In the genomic region with DNA sequence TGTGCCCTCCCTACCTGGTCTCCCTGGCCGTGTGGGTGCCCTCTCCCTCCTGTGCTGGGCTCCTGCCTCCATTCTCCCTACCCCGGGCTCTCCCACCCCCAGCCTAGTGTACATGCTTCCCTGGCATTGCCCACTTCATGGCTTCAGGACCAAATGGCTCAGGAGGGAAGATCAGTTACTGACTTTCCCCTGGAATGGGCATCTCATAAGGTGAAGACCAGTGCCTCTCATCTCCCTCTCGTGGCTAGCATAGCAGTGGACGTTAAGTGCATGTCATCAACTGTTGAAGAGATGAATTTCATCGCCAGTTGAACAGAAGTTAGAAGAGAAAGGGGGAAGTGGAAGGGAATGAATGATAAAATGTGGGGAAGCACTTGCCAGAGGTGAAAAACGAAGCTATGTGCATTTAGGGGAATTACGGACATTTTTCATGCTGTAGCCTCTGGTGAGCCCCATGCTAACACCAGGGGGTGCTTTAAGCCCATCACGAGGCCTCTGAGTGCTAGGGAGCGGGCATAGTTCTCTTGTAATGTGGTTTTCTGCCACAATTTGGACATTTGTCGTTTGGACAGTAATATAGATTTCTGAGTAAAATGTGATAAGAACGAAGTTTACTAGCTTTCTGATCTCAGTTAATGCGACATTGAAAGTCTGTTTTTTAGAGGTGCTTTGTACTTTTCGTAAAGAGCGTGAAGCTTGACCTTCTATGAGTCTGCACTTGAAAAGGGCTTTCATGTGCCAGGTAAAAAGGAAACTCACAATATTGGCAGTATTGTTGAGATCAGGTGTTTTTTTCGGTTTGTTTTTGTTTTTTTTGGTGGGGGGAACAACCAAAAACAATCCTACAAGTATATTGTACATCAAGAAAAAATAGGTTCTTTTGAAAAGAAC, we compare ENCODE assay signal across 8 cellular contexts. TPM values are rescaled to one million over a fixed set of nuclear protein-coding genes. Genes with fewer than 3 reads are reported as not detected.
DNase-seq lines count a peak whose midpoint lies in the region; ATAC-seq and TF ChIP-seq lines count a peak whose summit lies in the region.

No MANE protein-coding gene starts in this region.

- DNase-seq in DND-41 (peak; percentile 52), HuH-7 (ENCODE audit: low spot score) (peak; percentile 69), SK-N-DZ (ENCODE audit: low spot score) (peak; percentile 35), adipocyte (ENCODE audit: low read depth) (peak; percentile 88), hepatocyte (ENCODE audit: low spot score) (peak; percentile 84), GF-D8 (lab: John Stamatoyannopoulos, UW) (no peak)
- DNase-seq in stimulated activated CD4-positive, alpha-beta T cell treated with anti-CD3 and anti-CD28 coated beads, Interleukin-15, amount 100 ng/mL, for 24 hours: peak; percentile 68

- H3K9me3 ChIP-seq in DND-41 (ENCODE audit: insufficient read depth, low read length, severe bottlenecking) (no peaks in the 10 kb centered on the region), adipocyte (ENCODE audit: control insufficient read depth, low read length) (no peaks in the 10 kb centered on the region), hepatocyte (ENCODE audit: low read depth) (no peaks in the 10 kb centered on the region)

- no peak overlapping the region for H3K27ac ChIP-seq in DND-41 (ENCODE audit: low read length)
- no peak overlapping the region for H3K27ac ChIP-seq in hepatocyte

- peak; percentile 78 for TF ChIP-seq CTCF in DND-41 (IDR thresholded peaks at IDR 0.05; ENCODE audit: borderline replicate concordance, extremely low read depth, low read length, poor library complexity, severe bottlenecking)
- TF ChIP-seq CTCF in hepatocyte (IDR thresholded peaks at IDR 0.05; ENCODE audit: poor library complexity): peak; percentile 87

- no peak overlapping the region for H2AFZ ChIP-seq in DND-41 (ENCODE audit: low read depth, low read length)
- H2AFZ ChIP-seq in hepatocyte: no peak overlapping the region

- H3K4me3 ChIP-seq in DND-41 (ENCODE audit: low read depth in 1 of 2, low read length in 2 of 2) (no peak overlapping the region), adipocyte (ENCODE audit: low read length) (no peak overlapping the region), hepatocyte (no peak overlapping the region)

- WGBS in hepatocyte (ENCODE audit: low lambda C conversion rate, missing lambda C conversion rate): 53% methylated on average over 15 of the region's 15 CpGs

- no peaks in the 10 kb centered on the region for H3K9me2 ChIP-seq in hepatocyte (replicated peaks; ENCODE audit: insufficient read depth)

- ATAC-seq in DND-41 (ENCODE audit: insufficient read depth, low read depth) (peak; percentile 73; the same call in 2 of the 3 replicates), GM21786 (IDR thresholded peaks at IDR 0.05; ENCODE audit: unreplicated experiment) (no peak)

- H3K4me2 ChIP-seq in DND-41 (ENCODE audit: insufficient read depth, low read length): no peak overlapping the region
- no peak overlapping the region for H3K4me2 ChIP-seq in hepatocyte

- no peak overlapping the region for H3K9ac ChIP-seq in DND-41 (ENCODE audit: low read depth, low read length)
- peak overlapping the region; percentile 34 for H3K9ac ChIP-seq in adipocyte (ENCODE audit: low read length)

- H4K20me1 ChIP-seq in DND-41 (ENCODE audit: insufficient read depth, low read length) (no peaks in the 10 kb centered on the region), hepatocyte (ENCODE audit: insufficient read depth, poor library complexity, severe bottlenecking) (no peaks in the 10 kb centered on the region)

- H3K27me3 ChIP-seq in DND-41 (ENCODE audit: insufficient read depth, low read length, poor library complexity) (no peaks in the 10 kb centered on the region), adipocyte (replicated peaks; ENCODE audit: control insufficient read depth, insufficient read depth, low read length) (no peaks in the 10 kb centered on the region), hepatocyte (no peaks in the 10 kb centered on the region)

- no peaks in the 10 kb centered on the region for H3K36me3 ChIP-seq in DND-41 (ENCODE audit: insufficient read depth, low read length)
- no peaks in the 10 kb centered on the region for H3K36me3 ChIP-seq in adipocyte (ENCODE audit: control insufficient read depth, insufficient read depth, low read length, severe bottlenecking)
- no peaks in the 10 kb centered on the region for H3K36me3 ChIP-seq in hepatocyte (replicated peaks; ENCODE audit: insufficient read depth, low read depth)

- no peaks in the 10 kb centered on the region for H3K4me1 ChIP-seq in DND-41 (ENCODE audit: insufficient read depth, low read length)
- H3K4me1 ChIP-seq in adipocyte (ENCODE audit: control insufficient read depth, insufficient read depth, low read length): peaks cover 18% of the 10 kb centered on the region
- H3K4me1 ChIP-seq in hepatocyte (ENCODE audit: insufficient read depth): no peaks in the 10 kb centered on the region

- H3K79me2 ChIP-seq in DND-41 (ENCODE audit: insufficient read depth, low read length) (no peaks in the 10 kb centered on the region), hepatocyte (no peaks in the 10 kb centered on the region)

RNA-seq across cellular contexts. Expression of gene TRAF3IP1, which starts 50.4 kb away (rescaled TPM):
- 5.2 and 6.8 TPM in 2 replicates for polyA plus RNA-seq in SK-N-DZ (2014; cell fraction: cytosol; rRNA removed)
- 1.8 and 2.7 TPM in 2 replicates for polyA plus RNA-seq in SK-N-DZ (2014; cell fraction: nucleus; rRNA removed)
- total RNA-seq in hepatocyte: 9.0 and 9.7 TPM in 2 replicates
- polyA plus RNA-seq in hepatocyte: 8.4 and 9.1 TPM in 2 replicates

RNA-seq across cellular contexts. Expression of gene ASB1, which starts 56.0 kb away (rescaled TPM):
- polyA plus RNA-seq in SK-N-DZ (2014; cell fraction: cytosol; rRNA removed): 18.3 and 18.4 TPM in 2 replicates
- 15.4 and 30.0 TPM in 2 replicates for polyA plus RNA-seq in SK-N-DZ (2014; cell fraction: nucleus; rRNA removed)
- 13.0 and 19.3 TPM in 2 replicates for total RNA-seq in hepatocyte
- 27.9 and 30.1 TPM in 2 replicates for polyA plus RNA-seq in hepatocyte
